8 cellular contexts compared by ENCODE assay signal in the genomic region with DNA sequence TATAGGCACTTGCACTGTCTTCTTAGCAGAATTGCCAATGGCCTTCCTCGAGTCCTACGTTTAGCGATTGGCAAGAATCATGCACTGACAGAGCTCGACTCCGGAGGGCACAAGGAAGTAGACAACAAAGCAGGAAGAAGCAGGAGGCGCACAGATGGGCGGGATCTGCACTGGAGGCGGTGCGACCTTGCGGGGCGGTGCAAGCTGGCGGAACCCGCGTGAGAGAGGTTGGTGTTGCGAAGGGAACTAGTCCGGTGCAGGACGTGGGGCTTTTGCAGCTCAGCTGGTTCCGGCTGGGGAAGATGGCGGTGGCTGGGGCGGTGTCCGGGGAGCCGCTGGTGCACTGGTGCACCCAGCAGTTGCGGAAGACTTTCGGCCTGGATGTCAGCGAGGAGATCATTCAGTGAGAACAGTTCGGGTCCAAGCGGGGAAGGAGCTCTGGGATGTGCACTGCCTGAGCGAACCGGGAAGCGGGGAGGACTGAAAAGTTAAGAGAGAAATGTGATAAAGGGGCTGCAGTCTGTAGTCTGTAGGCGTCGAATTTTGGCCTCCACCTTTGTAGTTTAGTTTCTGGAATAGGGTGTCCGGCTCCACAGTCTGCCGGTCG. TPM values are rescaled to one million over a fixed set of nuclear protein-coding genes. Genes with fewer than 3 reads are reported as not detected.
DNase-seq lines count a peak whose midpoint lies in the region; ATAC-seq, FAIRE-seq and TF ChIP-seq lines count a peak whose summit lies in the region.

A gene (plus strand): TSS at position 275 of the 607 bp plus-strand sequence. CDS start 28 bp downstream, at position 303.

- TF ChIP-seq CTCF in SU-DHL-6 (IDR thresholded peaks at IDR 0.05; ENCODE audit: insufficient read depth, low read length, poor library complexity, severe bottlenecking) (no peak), pancreas (IDR thresholded peaks at IDR 0.05) (no peak), tibial artery (IDR thresholded peaks at IDR 0.05) (no peak)

- POLR2A ChIA-PET in activated naive CD8-positive, alpha-beta T cell treated with anti-CD3 and anti-CD28 coated beads, Interleukin-2, amount 10 ng/mL, durations not matched to agents 7 days and 5 days (lab: Charles Lee): interaction anchor here (0.5 to 2.2 kb wide), 22 partner anchors 10 to 507 kb away, joined by 3 to 16 read pairs (median 4); a partner anchor contains a TSS

- no peaks in the 10 kb centered on the region for H3K9me3 Mint-ChIP-seq in activated naive CD8-positive, alpha-beta T cell treated with anti-CD3 and anti-CD28 coated beads, Interleukin-2, amount 10 ng/mL, durations not matched to agents 7 days and 5 days

- H3K4me1 Mint-ChIP-seq in activated naive CD8-positive, alpha-beta T cell treated with anti-CD3 and anti-CD28 coated beads, Interleukin-2, amount 10 ng/mL, durations not matched to agents 7 days and 5 days: peaks cover 11% of the 10 kb centered on the region

- H3K27me3 ChIP-seq in SU-DHL-6 (ENCODE audit: low read length) (no peaks in the 10 kb centered on the region), pancreas (no peaks in the 10 kb centered on the region), tibial artery (no peaks in the 10 kb centered on the region)

- FAIRE-seq in pancreas (lab: Jason Lieb, UNC): peak; percentile 84

- peak within 1 kb of the TSS; percentile 93 for H3K27ac Mint-ChIP-seq in activated naive CD8-positive, alpha-beta T cell treated with anti-CD3 and anti-CD28 coated beads, Interleukin-2, amount 10 ng/mL, durations not matched to agents 7 days and 5 days

- H3K4me1 ChIP-seq in pancreas (peaks cover 0 to 4% (median 3%) of the 10 kb centered on the region in 3 donors), tibial artery (peaks cover 0 to 17% (median 11%) of the 10 kb centered on the region in 4 donors)

- H3K4me3 ChIP-seq in GM08714 (ENCODE audit: low read length) (peak within 1 kb of the TSS; percentile 98), SU-DHL-6 (ENCODE audit: insufficient read depth, low read length, poor library complexity, severe bottlenecking) (peak within 1 kb of the TSS; percentile 98), pancreas (peak within 1 kb of the TSS; percentile 43 to 73 (median 58)), tibial artery (peak within 1 kb of the TSS; percentile 69 to 85)

- no peaks in the 10 kb centered on the region for H4K20me1 ChIP-seq in SU-DHL-6 (ENCODE audit: low read depth, low read length)

- peak; percentile 98 for ATAC-seq in HG02588 (IDR thresholded peaks at IDR 0.05; ENCODE audit: unreplicated experiment)
- peak; percentile 100 for ATAC-seq in activated naive CD8-positive, alpha-beta T cell treated with anti-CD3 and anti-CD28 coated beads, Interleukin-2, amount 10 ng/mL, durations not matched to agents 7 days and 5 days (ENCODE audit: low read depth)
- ATAC-seq in Right ventricle myocardium superior (ENCODE audit: poor library complexity): peak; percentile 99
- ATAC-seq in pancreas: peak; percentile 99 to 100 (median 99)

- intact Hi-C loops in Right ventricle myocardium superior (cut with DNase I): no loop called here
- intact Hi-C loops in pancreas (cut with DNase I): no loop called here
- intact Hi-C loops in tibial artery (cut with DNase I; ENCODE audit: low total_unique reads): no loop called here

- H3K79me2 ChIP-seq in SU-DHL-6 (ENCODE audit: insufficient read depth, low read length): peaks cover 13% of the 10 kb centered on the region; the same call in 1 of the 2 replicates

- H3K4me2 ChIP-seq in SU-DHL-6 (ENCODE audit: low read depth, low read length, poor library complexity, severe bottlenecking): peak within 1 kb of the TSS; percentile 73

- H3K9me3 ChIP-seq in SU-DHL-6 (ENCODE audit: insufficient read depth, low read length) (no peaks in the 10 kb centered on the region), pancreas (no peaks in the 10 kb centered on the region), tibial artery (no peaks in the 10 kb centered on the region)

- H3K9me2 ChIP-seq in SU-DHL-6 (replicated peaks; ENCODE audit: insufficient read depth, low read length): no peaks in the 10 kb centered on the region

- DNase-seq in NCI-H1092 (lab: John Stamatoyannopoulos, UW) (peak; percentile 87), Right ventricle myocardium superior (peak; percentile 97), pancreas (peak; percentile 92 to 98 (median 94)), tibial artery (peak; percentile 96 to 97)
- DNase-seq in activated naive CD8-positive, alpha-beta T cell treated with anti-CD3 and anti-CD28 coated beads, Interleukin-2, amount 10 ng/mL, durations not matched to agents 7 days and 5 days: peak; percentile 94

- H3K9ac ChIP-seq in SU-DHL-6 (ENCODE audit: low read length): peak within 1 kb of the TSS; percentile 82

- H3K36me3 Mint-ChIP-seq in activated naive CD8-positive, alpha-beta T cell treated with anti-CD3 and anti-CD28 coated beads, Interleukin-2, amount 10 ng/mL, durations not matched to agents 7 days and 5 days: peaks cover 6% of the 10 kb centered on the region

- H3K36me3 ChIP-seq in SU-DHL-6 (ENCODE audit: low read length) (no peaks in the 10 kb centered on the region), pancreas (no peaks in the 10 kb centered on the region), tibial artery (peaks cover 0 to 20% (median 0%) of the 10 kb centered on the region in 3 donors)

- H3K27ac ChIP-seq in SU-DHL-6 (ENCODE audit: low read depth, low read length) (peak within 1 kb of the TSS; percentile 66), pancreas (peak within 1 kb of the TSS; percentile 45 to 79 (median 77)), tibial artery (peak within 1 kb of the TSS; percentile 71 to 76)

- WGBS in pancreas, 2 donors: 0% methylated on average over 35 of the region's 35 CpGs

- peak within 1 kb of the TSS; percentile 95 for H3K4me3 Mint-ChIP-seq in activated naive CD8-positive, alpha-beta T cell treated with anti-CD3 and anti-CD28 coated beads, Interleukin-2, amount 10 ng/mL, durations not matched to agents 7 days and 5 days

- H3F3A ChIP-seq in SU-DHL-6 (ENCODE audit: insufficient read depth): peaks cover 16% of the 10 kb centered on the region

- no peaks in the 10 kb centered on the region for H3K27me3 Mint-ChIP-seq in activated naive CD8-positive, alpha-beta T cell treated with anti-CD3 and anti-CD28 coated beads, Interleukin-2, amount 10 ng/mL, durations not matched to agents 7 days and 5 days

- peak within 1 kb of the TSS; percentile 97 for H2AFZ ChIP-seq in SU-DHL-6 (ENCODE audit: low read depth, low read length, severe bottlenecking)

RNA-seq across cellular contexts. Expression of the gene that starts here (rescaled TPM):
- 10 to 100 TPM; 23.7 to 25.7 TPM for total RNA-seq in activated naive CD8-positive, alpha-beta T cell treated with anti-CD3 and anti-CD28 coated beads, Interleukin-2, amount 10 ng/mL, durations not matched to agents 7 days and 5 days
- total RNA-seq in Right ventricle myocardium superior (13.1 TPM), pancreas (10 to 100 TPM in 3 of 6 donors, 1 to 10 TPM in 3; 9.1 to 17.5 (median 10.7) TPM)
- 10 to 100 TPM; 11.7 to 15.4 TPM for polyA plus RNA-seq in pancreas

Comparison
In these comparisons a context has a peak if more than half of its experiments do, and no peak if none do; other contexts are left out.
1. Peak in every context shown above with its lines: DNase-seq, ATAC-seq, H3K4me3 ChIP-seq and H3K27ac ChIP-seq.